Comparison of ENCODE assay signal across 16 cellular contexts in the genomic region with DNA sequence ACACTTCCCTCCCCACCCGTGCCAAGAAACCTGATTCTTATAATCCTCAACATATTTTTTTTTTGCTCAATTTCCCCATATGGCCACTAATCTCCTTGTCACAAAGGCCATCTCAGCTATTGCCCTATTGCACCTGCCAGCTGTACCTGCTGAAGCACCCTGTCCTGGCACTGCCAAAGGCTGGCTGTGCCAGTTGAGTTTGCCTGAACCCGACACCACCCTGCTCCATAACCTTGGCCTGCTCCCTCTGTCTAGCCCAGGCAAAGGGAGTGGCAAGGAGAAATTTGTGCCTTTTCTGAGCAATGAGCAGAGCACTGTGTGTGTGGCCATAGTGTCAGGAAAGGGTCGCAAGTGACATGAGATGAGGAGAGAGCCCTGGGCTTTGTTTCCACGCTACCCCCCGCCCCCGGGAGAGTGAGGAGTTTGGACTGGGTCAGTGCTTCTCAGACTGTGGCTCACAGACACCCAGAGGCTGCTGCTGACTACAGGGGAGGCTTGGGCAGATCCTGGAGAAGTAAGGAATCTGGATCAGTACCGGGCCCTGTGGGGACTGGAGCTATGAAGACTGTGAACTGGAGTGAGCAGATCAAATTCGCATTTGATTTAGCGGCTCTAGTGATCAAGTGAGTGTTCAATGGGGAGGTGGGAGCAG. TPM values are rescaled to one million over a fixed set of nuclear protein-coding genes. Genes with fewer than 3 reads are reported as not detected.
DNase-seq lines count a peak whose midpoint lies in the region; ATAC-seq and TF ChIP-seq lines count a peak whose summit lies in the region.
"Had no signal": no experiment of that assay in that cellular context is flagged by ENCODE, and none has a peak within 500 bp of the region (broad histone marks: within the 10 kb centered on the region; RNA-seq: fewer than 3 reads in every experiment).

No MANE protein-coding gene starts in this region.

- H3K27ac ChIP-seq in spleen = no peak overlapping the region
- H3K27ac ChIP-seq: RWPE1, SJCRH30 had no signal

- H3K4me3 ChIP-seq in spleen = no peak overlapping the region
- H3K4me3 ChIP-seq: SJCRH30 had no signal

- H3K36me3 ChIP-seq in spleen = no peaks in the 10 kb centered on the region
- H3K36me3 ChIP-seq: SJCRH30 had no signal

- no peaks in the 10 kb centered on the region for H3K27me3 ChIP-seq in spleen (replicated peaks in 1 of 7)
- H3K27me3 ChIP-seq: SJCRH30 had no signal

- intact Hi-C loops in left colon (cut with DNase I, micrococcal nuclease) = no loop called here
- intact Hi-C loops in spleen (cut with DNase I; ENCODE audit: low total_unique reads) = no loop called here

- peaks cover 0 to 11% (median 0%) of the 10 kb centered on the region in 8 donors for H3K9me3 ChIP-seq in spleen
- H3K9me3 ChIP-seq: SJCRH30 had no signal

- H3K4me1 ChIP-seq in spleen = no peaks in the 10 kb centered on the region
- H3K4me1 ChIP-seq: SJCRH30 had no signal

- DNase-seq in NCI-H510A treated with DMSO at 0.1 percent for 48 hours (lab: John Stamatoyannopoulos, UW) = peak; percentile 23
- DNase-seq in NCI-H510A (lab: John Stamatoyannopoulos, UW) = no peak
- DNase-seq in NCI-H2196 treated with DMSO at 0.1 percent for 48 hours (lab: John Stamatoyannopoulos, UW; ENCODE audit: unreplicated experiment) = peak; percentile 37
- DNase-seq in left colon = no peak
- peak; percentile 44 for DNase-seq in spleen
- no peak for DNase-seq in COR-L47 (lab: John Stamatoyannopoulos, UW)
- DNase-seq in stimulated activated CD4-positive, alpha-beta T cell treated with anti-CD3 and anti-CD28 coated beads, Interleukin-4, amount 100 ng/mL, for 24 hours = no peak
- DNase-seq in G401 (ENCODE audit: low spot score) = no peak
- DNase-seq: AML-193; CD4-positive, alpha-beta T cell; H7; MM.1S; NCI-H1417 treated with DMSO at 0.1 percent for 48 hours; NCI-H2081; SJCRH30 had no signal

- peak; percentile 82 for ATAC-seq in left colon

- TF ChIP-seq CTCF in spleen (IDR thresholded peaks at IDR 0.05 in 8 of 11, conservative IDR thresholded peaks at IDR 0.05 in 3 of 11) = no peak

- TF ChIP-seq POLR2A in spleen (IDR thresholded peaks at IDR 0.05) = no peak

- 82 to 89% (median 84%) methylated on average over 3 to 9 of the region's 9 CpGs for WGBS in spleen, 5 donors

- in situ Hi-C loops in G401 (cut with HindIII; ENCODE audit: low sequenced_read_pairs) = no loop called here

RNA-seq across cellular contexts. Expression of a gene that starts 42.2 kb away (rescaled TPM):
- total RNA-seq in left colon (10 to 100 TPM; 39.0 to 39.1 TPM), spleen (10 to 100 TPM in 4 of 7 donors, 1 to 10 TPM in 3; 5.0 to 27.3 (median 12.5) TPM)
- 10 to 100 TPM in 1 of 3 donors, 1 to 10 TPM in 2; 5.4 to 12.3 (median 7.5) TPM for polyA plus RNA-seq in spleen
- 33.1 and 40.4 TPM in 2 replicates for total RNA-seq in G401 (2014; rRNA removed; shearing (Covaris generic))

RNA-seq across cellular contexts. Expression of a gene that starts 42.5 kb away (rescaled TPM):
- total RNA-seq in left colon = 10 to 100 TPM; 11.3 to 16.9 TPM
- total RNA-seq in spleen = 10 to 100 TPM; 21.7 to 51.8 (median 41.0) TPM
- polyA plus RNA-seq in spleen = 10 to 100 TPM in 1 of 3 donors, 1 to 10 TPM in 2; 8.2 to 15.1 (median 8.7) TPM
- total RNA-seq in G401 (2014; rRNA removed; shearing (Covaris generic)) = 23.7 and 26.1 TPM in 2 replicates

Comparison
In these comparisons a context has a peak if more than half of its experiments do, and no peak if none do; other contexts are left out.
1. DNase-seq: peak in NCI-H510A treated with DMSO at 0.1 percent for 48 hours (single experiment), NCI-H2196 treated with DMSO at 0.1 percent for 48 hours (single experiment) and spleen (single experiment); none in NCI-H510A (single experiment), left colon (0 of 2), COR-L47 (single experiment), stimulated activated CD4-positive, alpha-beta T cell treated with anti-CD3 and anti-CD28 coated beads, Interleukin-4, amount 100 ng/mL, for 24 hours (single experiment) and G401 (single experiment).